In genomic region chr1:166484471-166484870, GRCh38 we compare ENCODE assay signal across 1 cellular context.
TF ChIP-seq lines count a peak whose summit lies in the region.

No MANE protein-coding gene starts in this region.

TF ChIP-seq in A549, 52 proteins besides CTCF, POLR2A, EP300 and RAD21 (continued from another document):
- TF ChIP-seq REST (IDR thresholded peaks at IDR 0.05), result no peak
- TF ChIP-seq MAFK (IDR thresholded peaks at IDR 0.05; ENCODE audit: partially characterized antibody), result peak; percentile 27
